1 cellular context compared by ENCODE assay signal in genomic region chr11:102276302-102277182, GRCh38.
A peak's percentile ranks its signal among the peaks of the same experiment; 100 is the strongest.
TF ChIP-seq lines count a peak whose summit lies in the region.

No MANE protein-coding gene starts in this region.

TF ChIP-seq in SK-N-SH, 30 proteins besides CTCF, POLR2A, EP300 and RAD21 (continued from another document):
- TF ChIP-seq REST (IDR thresholded peaks at IDR 0.05; ENCODE audit: low read depth, low read length) (no peak), CHD2 (IDR thresholded peaks at IDR 0.05; ENCODE audit: low read length, partially characterized antibody) (no peak), NFIC (IDR thresholded peaks at IDR 0.05; ENCODE audit: borderline replicate concordance) (peak; percentile 63; the same call in 1 of the 2 replicates), TCF12 (IDR thresholded peaks at IDR 0.05) (peak; percentile 32), TEAD4 (IDR thresholded peaks at IDR 0.05; ENCODE audit: borderline replicate concordance, insufficient read depth) (no peak), GABPA (IDR thresholded peaks at IDR 0.05; ENCODE audit: low read depth) (no peak)
